Comparison of ENCODE assay signal across 27 cellular contexts in the genomic region with DNA sequence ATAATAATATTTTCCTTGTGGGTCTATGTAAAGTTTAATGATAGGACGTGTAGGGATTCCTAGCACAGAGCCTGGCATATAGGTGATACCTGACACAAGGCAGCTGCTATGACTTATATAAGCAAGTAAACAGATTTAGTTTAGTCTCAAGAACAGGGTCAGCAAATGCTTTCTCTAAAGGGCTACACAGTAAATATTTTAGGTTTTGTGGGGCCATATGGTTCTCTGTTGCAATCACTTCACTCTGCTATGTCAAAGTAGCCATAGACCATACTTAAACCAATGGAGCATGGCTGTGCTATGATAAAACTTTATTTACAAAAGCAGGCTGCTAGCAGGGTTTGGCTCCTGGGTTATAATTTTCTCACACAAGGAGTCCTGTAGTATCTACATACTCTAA.
"Had no signal": no experiment of that assay in that cellular context is flagged by ENCODE, and none has a peak within 500 bp of the region (broad histone marks: within the 10 kb centered on the region; RNA-seq: fewer than 3 reads in every experiment).

No MANE protein-coding gene starts in this region.

- H3K36me3 Mint-ChIP-seq: activated naive CD4-positive, alpha-beta T cell treated with anti-CD3 and anti-CD28 coated beads, Interleukin-2, amount 50 U/mL, for 24 hours; activated naive CD8-positive, alpha-beta T cell treated with anti-CD3 and anti-CD28 coated beads, Interleukin-2, amount 10 ng/mL, durations not matched to agents 7 days and 5 days; brain had no signal

- H3K4me3 ChIP-seq: MG63, SJCRH30, SK-N-MC had no signal

- H3K4me1 Mint-ChIP-seq: activated CD4-positive, alpha-beta T cell treated with anti-CD3 and anti-CD28 coated beads, Interleukin-2, amount 10 ng/mL, durations not matched to agents 24 days and 14 days; activated naive CD4-positive, alpha-beta T cell treated with anti-CD3 and anti-CD28 coated beads, Interleukin-2, amount 50 U/mL, for 24 hours; activated naive CD8-positive, alpha-beta T cell treated with anti-CD3 and anti-CD28 coated beads, Interleukin-2, amount 10 ng/mL, durations not matched to agents 7 days and 5 days; activated T-helper 17 cell treated with anti-CD3 and anti-CD28 coated beads, Interleukin-2, amount 50 U/mL, for 72 hours had no signal

- H3K27ac Mint-ChIP-seq: activated CD4-positive, alpha-beta T cell treated with anti-CD3 and anti-CD28 coated beads, Interleukin-2, amount 10 ng/mL, durations not matched to agents 24 days and 14 days; activated CD8-positive, alpha-beta T cell treated with anti-CD3 and anti-CD28 coated beads for 36 hours; activated naive CD4-positive, alpha-beta T cell treated with anti-CD3 and anti-CD28 coated beads, Interleukin-2, amount 50 U/mL, for 24 hours; activated naive CD8-positive, alpha-beta T cell treated with anti-CD3 and anti-CD28 coated beads, Interleukin-2, amount 10 ng/mL, durations not matched to agents 7 days and 5 days; activated T-cell treated with anti-CD3 and anti-CD28 coated beads, Interleukin-2, amount 50 U/mL, for 72 hours; activated T-helper 17 cell treated with anti-CD3 and anti-CD28 coated beads, Interleukin-2, amount 50 U/mL, for 72 hours; brain; T-helper 1 cell treated with Interleukin-12 subunit alpha and Interleukin-12 subunit beta and Interleukin-4 antibody, amounts not matched to agents 30 μg/mL and 1 μg/mL, for 36 hours; T-helper 2 cell treated with Interferon-gamma antibody and Interleukin-4, amounts not matched to agents 5 μg/mL and 100 μg/mL, for 36 hours had no signal

- H3K9me3 Mint-ChIP-seq: activated CD4-positive, alpha-beta T cell treated with anti-CD3 and anti-CD28 coated beads, Interleukin-2, amount 10 ng/mL, durations not matched to agents 24 days and 14 days; activated CD8-positive, alpha-beta T cell treated with anti-CD3 and anti-CD28 coated beads for 36 hours; activated naive CD4-positive, alpha-beta T cell treated with anti-CD3 and anti-CD28 coated beads, Interleukin-2, amount 50 U/mL, for 24 hours; brain; T-helper 1 cell treated with Interleukin-12 subunit alpha and Interleukin-12 subunit beta and Interleukin-4 antibody, amounts not matched to agents 30 μg/mL and 1 μg/mL, for 36 hours; T-helper 2 cell treated with Interferon-gamma antibody and Interleukin-4, amounts not matched to agents 5 μg/mL and 100 μg/mL, for 36 hours had no signal

- H3K27me3 Mint-ChIP-seq: activated CD4-positive, alpha-beta T cell treated with anti-CD3 and anti-CD28 coated beads, Interleukin-2, amount 10 ng/mL, durations not matched to agents 24 days and 14 days; activated naive CD4-positive, alpha-beta T cell treated with anti-CD3 and anti-CD28 coated beads, Interleukin-2, amount 50 U/mL, for 24 hours; activated naive CD8-positive, alpha-beta T cell treated with anti-CD3 and anti-CD28 coated beads, Interleukin-2, amount 10 ng/mL, durations not matched to agents 7 days and 5 days; brain had no signal

- H3K4me3 Mint-ChIP-seq: activated CD4-positive, alpha-beta T cell treated with anti-CD3 and anti-CD28 coated beads, Interleukin-2, amount 10 ng/mL, durations not matched to agents 24 days and 14 days; activated CD8-positive, alpha-beta T cell treated with anti-CD3 and anti-CD28 coated beads for 36 hours; activated naive CD4-positive, alpha-beta T cell treated with anti-CD3 and anti-CD28 coated beads, Interleukin-2, amount 50 U/mL, for 24 hours; activated naive CD8-positive, alpha-beta T cell treated with anti-CD3 and anti-CD28 coated beads, Interleukin-2, amount 10 ng/mL, durations not matched to agents 7 days and 5 days; activated T-cell treated with anti-CD3 and anti-CD28 coated beads, Interleukin-2, amount 50 U/mL, for 72 hours; activated T-helper 17 cell treated with anti-CD3 and anti-CD28 coated beads, Interleukin-2, amount 50 U/mL, for 72 hours; brain; T-helper 1 cell treated with Interleukin-12 subunit alpha and Interleukin-12 subunit beta and Interleukin-4 antibody, amounts not matched to agents 30 μg/mL and 1 μg/mL, for 36 hours; T-helper 2 cell treated with Interferon-gamma antibody and Interleukin-4, amounts not matched to agents 5 μg/mL and 100 μg/mL, for 36 hours had no signal

- DNase-seq: activated CD4-positive, alpha-beta T cell treated with anti-CD3 and anti-CD28 coated beads, Interleukin-2, amount 10 ng/mL, durations not matched to agents 24 days and 14 days; activated CD4-positive, alpha-beta T cell treated with anti-CD3 and anti-CD28 coated beads, Interleukin-2, amount 50 U/mL, for 4 hours; activated CD8-positive, alpha-beta T cell treated with anti-CD3 and anti-CD28 coated beads for 36 hours; activated effector memory CD4-positive, alpha-beta T cell treated with anti-CD3 and anti-CD28 coated beads, Interleukin-2, amount 50 U/mL, for 16 hours; activated naive CD4-positive, alpha-beta T cell; activated naive CD8-positive, alpha-beta T cell treated with anti-CD3 and anti-CD28 coated beads, Interleukin-2, amount 10 ng/mL, durations not matched to agents 7 days and 5 days; activated T-cell treated with anti-CD3 and anti-CD28 coated beads, Interleukin-2, amount 50 U/mL, for 1 hour; activated T-cell treated with anti-CD3 and anti-CD28 coated beads, Interleukin-2, amount 50 U/mL, for 72 hours; central memory CD4-positive, alpha-beta T cell; Karpas-422; KBM-7; NCI-H1048; NCI-H1105 treated with DMSO at 0.1 percent for 48 hours; NCI-H1436; NCI-H1930; NCI-H2081 treated with DMSO at 0.1 percent for 48 hours; NCI-H226; NCI-H446 treated with DMSO at 0.1 percent for 48 hours; SHP77; SJCRH30 had no signal
